ENCODE assay signal across 23 cellular contexts in the genomic region with DNA sequence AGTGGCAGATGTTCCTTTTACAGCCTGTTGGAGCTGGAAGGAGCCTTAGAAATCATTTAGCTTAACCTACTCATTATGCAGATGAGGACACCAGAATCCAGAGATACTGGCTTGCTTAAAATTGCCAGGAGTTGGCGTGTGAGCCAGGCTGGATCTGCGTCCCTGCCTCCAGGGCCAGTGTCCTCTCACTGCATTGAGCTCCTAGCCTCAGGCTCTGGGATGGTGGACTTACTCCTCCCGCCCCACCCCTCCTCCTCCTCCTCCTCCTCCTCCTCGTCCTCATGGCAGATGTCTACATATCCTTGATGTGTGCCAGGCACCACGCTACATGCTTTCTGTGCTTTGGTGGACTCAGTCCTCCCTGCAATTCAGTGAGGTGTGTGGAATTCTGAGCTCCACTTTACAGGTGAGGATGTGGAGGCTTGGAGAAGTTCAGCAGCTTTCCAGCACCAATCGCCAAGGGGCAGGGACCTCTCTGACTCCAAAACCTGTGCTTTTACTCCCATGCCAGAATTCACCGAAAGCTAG. TPM values are rescaled to one million over a fixed set of nuclear protein-coding genes. Genes with fewer than 3 reads are reported as not detected.
"Had no signal": no experiment of that assay in that cellular context is flagged by ENCODE, and none has a peak within 500 bp of the region (broad histone marks: within the 10 kb centered on the region; RNA-seq: fewer than 3 reads in every experiment).

No MANE protein-coding gene starts in this region.

- H3K4me3 ChIP-seq: adrenal gland, breast epithelium had no signal

- H3K36me3 ChIP-seq: adrenal gland, breast epithelium had no signal

- ATAC-seq: activated CD8-positive, alpha-beta T cell treated with anti-CD3 and anti-CD28 coated beads, Interleukin-2, amount 10 ng/mL, durations not matched to agents 7 days and 5 days; T-helper 17 cell; WTC11 had no signal

- DNase-seq: activated CD4-positive, alpha-beta T cell treated with anti-CD3 and anti-CD28 coated beads for 48 hours; activated CD4-positive, alpha-beta T cell treated with anti-CD3 and anti-CD28 coated beads, Interleukin-2, amount 50 U/mL, for 4 hours; activated CD4-positive, CD25-positive, alpha-beta regulatory T cell treated with anti-CD3 and anti-CD28 coated beads, Interleukin-2, amount 50 U/mL, for 72 hours; activated CD8-positive, alpha-beta T cell treated with anti-CD3 and anti-CD28 coated beads, Interleukin-2, amount 10 ng/mL, durations not matched to agents 7 days and 5 days; activated naive CD4-positive, alpha-beta T cell treated with anti-CD3 and anti-CD28 coated beads, Interleukin-2, amount 50 U/mL, for 16 hours; activated naive CD8-positive, alpha-beta T cell treated with anti-CD3 and anti-CD28 coated beads, Interleukin-2, amount 10 ng/mL, durations not matched to agents 7 days and 5 days; activated T-cell treated with anti-CD3 and anti-CD28 coated beads, Interleukin-2, amount 50 U/mL, for 1 hour; aorta; caudate nucleus; Karpas-422; MM.1S; NCI-H1105; NCI-H1436 treated with DMSO at 0.1 percent for 48 hours; NCI-H187; NCI-H2081; NCI-H226; NCI-H510A; SIG-M5; T-helper 17 cell; T-helper 9 cell had no signal

- H3K27me3 ChIP-seq: adrenal gland, breast epithelium had no signal

- H3K27ac ChIP-seq: adrenal gland, breast epithelium had no signal

- H3K9me3 ChIP-seq: adrenal gland, breast epithelium had no signal

RNA-seq across cellular contexts. Expression of gene ADAMTS15, which starts 24.1 kb away (rescaled TPM):
- total RNA-seq: T-helper 17 cell had no signal

RNA-seq across cellular contexts. Expression of gene ADAMTS8, which starts 44.1 kb away (rescaled TPM):
- total RNA-seq: activated CD8-positive, alpha-beta T cell treated with anti-CD3 and anti-CD28 coated beads, Interleukin-2, amount 10 ng/mL, durations not matched to agents 7 days and 5 days; activated naive CD8-positive, alpha-beta T cell treated with anti-CD3 and anti-CD28 coated beads, Interleukin-2, amount 10 ng/mL, durations not matched to agents 7 days and 5 days; T-helper 17 cell had no signal
